16 cellular contexts compared by ENCODE assay signal in genomic region chr1:12294076-12294475, GRCh38.
"Had no signal": no experiment of that assay in that cellular context is flagged by ENCODE, and none has a peak within 500 bp of the region (broad histone marks: within the 10 kb centered on the region; RNA-seq: fewer than 3 reads in every experiment).

No MANE protein-coding gene starts in this region.

- H3K27ac ChIP-seq: psoas muscle had no signal

- H3K4me3 ChIP-seq: psoas muscle had no signal

- DNase-seq: activated CD4-positive, alpha-beta T cell treated with anti-CD3 and anti-CD28 coated beads, Interleukin-2, amount 50 U/mL, for 4 hours; activated CD4-positive, CD25-positive, alpha-beta regulatory T cell; activated CD8-positive, alpha-beta memory T cell treated with anti-CD3 and anti-CD28 coated beads, Interleukin-2, amount 10 ng/mL, durations not matched to agents 7 days and 5 days; activated naive CD4-positive, alpha-beta T cell; activated T-cell treated with anti-CD3 and anti-CD28 coated beads, Interleukin-2, amount 50 U/mL, for 4 hours; central memory CD4-positive, alpha-beta T cell; effector memory CD8-positive, alpha-beta T cell; foreskin melanocyte; islet precursor cell; nucleus accumbens; psoas muscle; stimulated activated naive CD4-positive, alpha-beta T cell treated with Interleukin-2 at 50 U/mL for 16 hours; trophoblast cell had no signal

- ATAC-seq: activated CD8-positive, alpha-beta memory T cell treated with anti-CD3 and anti-CD28 coated beads, Interleukin-2, amount 10 ng/mL, durations not matched to agents 7 days and 5 days; activated T-cell treated with anti-CD3 and anti-CD28 coated beads, Interleukin-2, amount 50 U/mL, for 4 hours; effector memory CD8-positive, alpha-beta T cell; natural killer cell treated with Interleukin-12 subunit alpha and Interleukin-12 subunit beta and Interleukin-15 and Interleukin-18, amount 100 ng/mL, for 72 hours; psoas muscle; sciatic nerve; SK-N-SH treated with all-trans-retinoic acid at 6 μM for 48 hours had no signal
